8 cellular contexts compared by ENCODE assay signal in the genomic region with DNA sequence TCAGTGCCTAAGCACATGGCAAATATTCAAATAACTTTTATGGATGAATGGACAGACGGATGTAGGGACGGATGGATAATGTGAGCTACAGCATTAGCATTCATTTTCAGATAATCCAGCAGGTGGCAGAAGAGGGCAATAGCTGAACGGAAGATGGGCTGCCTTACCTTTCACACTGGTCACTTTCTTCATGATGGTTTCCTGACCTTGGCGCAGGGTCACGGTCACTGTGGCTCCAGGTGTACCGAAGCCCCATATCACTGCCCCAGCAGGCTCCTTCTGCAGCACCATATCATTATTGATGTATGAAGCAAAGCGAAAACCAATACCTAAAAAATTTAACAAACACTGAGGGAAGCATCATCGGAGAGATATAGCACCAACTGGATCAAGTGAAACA. TPM values are rescaled to one million over a fixed set of nuclear protein-coding genes. Genes with fewer than 3 reads are reported as not detected.
DNase-seq lines count a peak whose midpoint lies in the region; ATAC-seq and TF ChIP-seq lines count a peak whose summit lies in the region.

No MANE protein-coding gene starts in this region.

- peaks cover 8 to 16% (median 11%) of the 10 kb centered on the region in 4 donors for H3K4me1 ChIP-seq in esophagus muscularis mucosa
- peaks cover 6% of the 10 kb centered on the region for H3K4me1 ChIP-seq in osteoblast (ENCODE audit: insufficient read depth, low read length)

- H3K79me2 ChIP-seq in osteoblast (ENCODE audit: insufficient read depth, low read length): no peaks in the 10 kb centered on the region

- DNase-seq in activated gamma-delta T cell treated with Interleukin-2 at 50 U/mL for 16 hours: peak; percentile 37
- no peak for DNase-seq in activated gamma-delta T cell (lab: John Stamatoyannopoulos, UW)
- peak; percentile 77 for DNase-seq in NCI-H2196 treated with DMSO at 0.1 percent for 48 hours (lab: John Stamatoyannopoulos, UW; ENCODE audit: unreplicated experiment)
- peak; percentile 28 for DNase-seq in activated CD4-positive, alpha-beta T cell treated with anti-CD3 and anti-CD28 coated beads for 48 hours
- DNase-seq in esophagus muscularis mucosa (ENCODE audit: extremely low spot score): no peak
- no peak for DNase-seq in osteoblast (ENCODE audit: insufficient read length, low spot score, missing footprints)
- DNase-seq in T1000 (lab: John Stamatoyannopoulos, UW): no peak

- H3K36me3 ChIP-seq in esophagus muscularis mucosa: peaks cover 0 to 42% (median 15%) of the 10 kb centered on the region in 4 donors
- H3K36me3 ChIP-seq in osteoblast (ENCODE audit: insufficient read depth, low read length): no peaks in the 10 kb centered on the region

- WGBS in esophagus muscularis mucosa: 23% methylated on average over 8 of the region's 8 CpGs

- peak; percentile 76 to 87 (median 82) for TF ChIP-seq CTCF in esophagus muscularis mucosa (IDR thresholded peaks at IDR 0.05)
- TF ChIP-seq CTCF in osteoblast (IDR thresholded peaks at IDR 0.05; ENCODE audit: extremely low read depth, low read depth, low read length): peak; percentile 83

- H3K9me3 ChIP-seq in esophagus muscularis mucosa (no peaks in the 10 kb centered on the region), osteoblast (ENCODE audit: low read depth, low read length) (no peaks in the 10 kb centered on the region)

- H3K4me3 ChIP-seq in esophagus muscularis mucosa (no peak overlapping the region), osteoblast (ENCODE audit: insufficient read depth, low read length) (no peak overlapping the region)

- peak; percentile 29 for ATAC-seq in HG02588 (IDR thresholded peaks at IDR 0.05; ENCODE audit: unreplicated experiment)

- intact Hi-C loops in esophagus muscularis mucosa (cut with DNase I): loop anchor here (1.0 to 2.0 kb wide), 2 partner anchors 94 to 168 kb away; no protein-coding TSS in a partner anchor

- H4K20me1 ChIP-seq in osteoblast (ENCODE audit: insufficient read depth, low read length): no peaks in the 10 kb centered on the region

- no peak overlapping the region for H3K4me2 ChIP-seq in osteoblast (ENCODE audit: insufficient read depth, low read length)

- no peak overlapping the region for H2AFZ ChIP-seq in osteoblast (ENCODE audit: low read length)

- no peak for TF ChIP-seq POLR2A in esophagus muscularis mucosa (IDR thresholded peaks at IDR 0.05; ENCODE audit: low read depth)

- H3K27ac ChIP-seq in esophagus muscularis mucosa (replicated peaks in 1 of 4) (no peak overlapping the region), osteoblast (ENCODE audit: low read depth, low read length) (no peak overlapping the region)

- TF ChIP-seq EP300 in esophagus muscularis mucosa (IDR thresholded peaks at IDR 0.05): no peak

- no peaks in the 10 kb centered on the region for H3K27me3 ChIP-seq in esophagus muscularis mucosa
- no peaks in the 10 kb centered on the region for H3K27me3 ChIP-seq in osteoblast (ENCODE audit: insufficient read depth, low read length)

RNA-seq across cellular contexts. Expression of gene SIAE, which starts 4.3 kb away (rescaled TPM):
- 1 to 10 TPM; 3.1 to 4.5 (median 3.5) TPM for total RNA-seq in esophagus muscularis mucosa
- total RNA-seq in osteoblast: 10.5 and 11.5 TPM in 2 replicates

RNA-seq across cellular contexts. Expression of gene SPA17, which starts 4.5 kb away (rescaled TPM):
- 1 to 10 TPM; 4.2 to 8.6 (median 5.8) TPM for total RNA-seq in esophagus muscularis mucosa
- 8.0 and 8.8 TPM in 2 replicates for total RNA-seq in osteoblast

RNA-seq across cellular contexts. Expression of gene TBRG1, which starts 46.5 kb away (rescaled TPM):
- total RNA-seq in esophagus muscularis mucosa (10 to 100 TPM; 32.0 to 50.9 (median 35.8) TPM), osteoblast (37.7 and 40.2 TPM in 2 replicates)

RNA-seq across cellular contexts. Expression of gene PANX3, which starts 58.0 kb away (rescaled TPM):
- not detected for total RNA-seq in esophagus muscularis mucosa
- total RNA-seq in osteoblast: not detected in 2 replicates

Comparison
In these comparisons a context has a peak if more than half of its experiments do, and no peak if none do; other contexts are left out.
1. DNase-seq: peak in activated gamma-delta T cell treated with Interleukin-2 at 50 U/mL for 16 hours (single experiment), NCI-H2196 treated with DMSO at 0.1 percent for 48 hours (single experiment) and activated CD4-positive, alpha-beta T cell treated with anti-CD3 and anti-CD28 coated beads for 48 hours (single experiment); none in activated gamma-delta T cell (single experiment), esophagus muscularis mucosa (single experiment), osteoblast (single experiment) and T1000 (single experiment).